1 cellular context compared by ENCODE assay signal in genomic region chr13:67156718-67157049, GRCh38.
TF ChIP-seq lines count a peak whose summit lies in the region.

No MANE protein-coding gene starts in this region.

TF ChIP-seq in GM23338, 12 proteins besides CTCF, POLR2A, EP300 and RAD21 (continued from another document):
- no peak for TF ChIP-seq ZNF462 (CRISPR knock-in tag; IDR thresholded peaks at IDR 0.05)
- TF ChIP-seq REST (IDR thresholded peaks at IDR 0.05; ENCODE audit: unreplicated experiment) = no peak
- no peak for TF ChIP-seq CREB1 (CRISPR knock-in tag; IDR thresholded peaks at IDR 0.05; ENCODE audit: low read depth)
- TF ChIP-seq POLR2AphosphoS5 (IDR thresholded peaks at IDR 0.05; ENCODE audit: low read depth) = no peak
